19 cellular contexts compared by ENCODE assay signal in genomic region chr15:81309647-81310460, GRCh38. TPM values are rescaled to one million over a fixed set of nuclear protein-coding genes. Genes with fewer than 3 reads are reported as not detected.
DNase-seq lines count a peak whose midpoint lies in the region; ATAC-seq, FAIRE-seq and TF ChIP-seq lines count a peak whose summit lies in the region.
"Had no signal": no experiment of that assay in that cellular context is flagged by ENCODE, and none has a peak within 500 bp of the region (broad histone marks: within the 10 kb centered on the region; RNA-seq: fewer than 3 reads in every experiment).

No MANE protein-coding gene starts in this region.

- no peaks in the 10 kb centered on the region for H3K9me2 ChIP-seq in MM.1S (replicated peaks; ENCODE audit: insufficient read depth, low read length)
- H3K9me2 ChIP-seq: SK-N-SH had no signal

- no peak overlapping the region for H3K4me3 ChIP-seq in MM.1S (ENCODE audit: low read length)
- no peak overlapping the region for H3K4me3 ChIP-seq in pancreas
- H3K4me3 ChIP-seq: ascending aorta, heart right ventricle, lung, psoas muscle had no signal

- no peak overlapping the region for H2AFZ ChIP-seq in MM.1S (ENCODE audit: low read length)

- intact Hi-C loops in pancreas (cut with DNase I) = no loop called here

- TF ChIP-seq CTCF in MM.1S (IDR thresholded peaks at IDR 0.05; ENCODE audit: low read length) = no peak
- TF ChIP-seq CTCF in pancreas (IDR thresholded peaks at IDR 0.05) = no peak

- H3K4me1 ChIP-seq in MM.1S (ENCODE audit: low read length) (peaks cover 6% of the 10 kb centered on the region), pancreas (no peaks in the 10 kb centered on the region)
- H3K4me1 ChIP-seq: psoas muscle had no signal

- H3K27me3 ChIP-seq in MM.1S (replicated peaks; ENCODE audit: insufficient read depth, low read length) (no peaks in the 10 kb centered on the region), pancreas (no peaks in the 10 kb centered on the region)
- H3K27me3 ChIP-seq: ascending aorta, heart right ventricle had no signal

- peaks cover 42% of the 10 kb centered on the region for H3F3A ChIP-seq in MM.1S (ENCODE audit: insufficient read depth, low read length)

- H3K27ac Mint-ChIP-seq in stimulated activated effector memory CD8-positive, alpha-beta T cell treated with anti-CD3 and anti-CD28 coated beads, Interleukin-12 subunit alpha, Interleukin-12 subunit beta, amount 100 ng/mL, for 72 hours = peak overlapping the region; percentile 55
- H3K27ac Mint-ChIP-seq: activated CD4-positive, alpha-beta T cell treated with anti-CD3 and anti-CD28 coated beads, Interleukin-2, amount 10 ng/mL, durations not matched to agents 7 days and 5 days had no signal

- no peak overlapping the region for H3K4me2 ChIP-seq in MM.1S (ENCODE audit: low read depth, low read length)
- H3K4me2 ChIP-seq: SK-N-SH had no signal

- H3K36me3 ChIP-seq in MM.1S (replicated peaks; ENCODE audit: insufficient read depth, low read length) (peaks cover 10% of the 10 kb centered on the region), pancreas (peaks cover 0 to 13% (median 0%) of the 10 kb centered on the region in 3 donors)

- H3K9me3 ChIP-seq in MM.1S (replicated peaks; ENCODE audit: insufficient read depth, low read length) (no peaks in the 10 kb centered on the region), pancreas (no peaks in the 10 kb centered on the region)
- H3K9me3 ChIP-seq: ascending aorta, heart right ventricle, psoas muscle, SK-N-SH had no signal

- no peak overlapping the region for H3K4me3 Mint-ChIP-seq in stimulated activated effector memory CD8-positive, alpha-beta T cell treated with anti-CD3 and anti-CD28 coated beads, Interleukin-12 subunit alpha, Interleukin-12 subunit beta, amount 100 ng/mL, for 72 hours
- H3K4me3 Mint-ChIP-seq: activated CD4-positive, alpha-beta T cell treated with anti-CD3 and anti-CD28 coated beads, Interleukin-2, amount 10 ng/mL, durations not matched to agents 7 days and 5 days; activated T-cell treated with anti-CD3 and anti-CD28 coated beads, Interleukin-2, amount 50 U/mL, for 4 hours had no signal

- peaks cover 72% of the 10 kb centered on the region for H3K36me3 Mint-ChIP-seq in stimulated activated effector memory CD8-positive, alpha-beta T cell treated with anti-CD3 and anti-CD28 coated beads, Interleukin-12 subunit alpha, Interleukin-12 subunit beta, amount 100 ng/mL, for 72 hours

- FAIRE-seq in pancreas (lab: Jason Lieb, UNC) = no peak
- FAIRE-seq: TTC549 had no signal

- H3K79me2 ChIP-seq in MM.1S (ENCODE audit: low read length) = peaks cover 64% of the 10 kb centered on the region

- no peak overlapping the region for H3K9ac ChIP-seq in MM.1S (ENCODE audit: low read length)
- H3K9ac ChIP-seq: SK-N-SH had no signal

- no peaks in the 10 kb centered on the region for H4K20me1 ChIP-seq in MM.1S (ENCODE audit: insufficient read depth, low read length)

- no peaks in the 10 kb centered on the region for H3K9me3 Mint-ChIP-seq in stimulated activated effector memory CD8-positive, alpha-beta T cell treated with anti-CD3 and anti-CD28 coated beads, Interleukin-12 subunit alpha, Interleukin-12 subunit beta, amount 100 ng/mL, for 72 hours
- H3K9me3 Mint-ChIP-seq: activated CD4-positive, alpha-beta T cell treated with anti-CD3 and anti-CD28 coated beads, Interleukin-2, amount 10 ng/mL, durations not matched to agents 7 days and 5 days; activated T-cell treated with anti-CD3 and anti-CD28 coated beads, Interleukin-2, amount 50 U/mL, for 4 hours had no signal

- H3K27ac ChIP-seq in MM.1S (ENCODE audit: low read length) (peak overlapping the region; percentile 2; the same call in 1 of the 2 replicates), pancreas (no peak overlapping the region)
- H3K27ac ChIP-seq: psoas muscle had no signal

- H3K4me1 Mint-ChIP-seq in stimulated activated effector memory CD8-positive, alpha-beta T cell treated with anti-CD3 and anti-CD28 coated beads, Interleukin-12 subunit alpha, Interleukin-12 subunit beta, amount 100 ng/mL, for 72 hours = peaks cover 51% of the 10 kb centered on the region

- no peak for ATAC-seq in stimulated activated effector memory CD8-positive, alpha-beta T cell treated with anti-CD3 and anti-CD28 coated beads, Interleukin-12 subunit alpha, Interleukin-12 subunit beta, amount 100 ng/mL, for 72 hours
- no peak for ATAC-seq in pancreas
- ATAC-seq: activated T-cell treated with anti-CD3 and anti-CD28 coated beads, Interleukin-2, amount 50 U/mL, for 4 hours; psoas muscle had no signal

- WGBS in pancreas, 2 donors = 79 to 81% methylated on average over 8 of the region's 8 CpGs

- peak; percentile 49 for DNase-seq in activated effector memory CD4-positive, alpha-beta T cell treated with anti-CD3 and anti-CD28 coated beads, Interleukin-2, amount 50 U/mL, for 16 hours
- no peak for DNase-seq in activated effector memory CD4-positive, alpha-beta T cell treated with Interleukin-2 at 50 U/mL for 16 hours
- DNase-seq in MM.1S = no peak
- DNase-seq in cerebellar cortex (ENCODE audit: low spot score) = peak; percentile 67
- no peak for DNase-seq in stimulated activated effector memory CD8-positive, alpha-beta T cell treated with anti-CD3 and anti-CD28 coated beads, Interleukin-12 subunit alpha, Interleukin-12 subunit beta, amount 100 ng/mL, for 72 hours (ENCODE audit: low spot score in 2 of 2)
- no peak for DNase-seq in amygdala (lab: John Stamatoyannopoulos, UW)
- no peak for DNase-seq in pancreas
- no peak for DNase-seq in NK-92 treated with Interleukin-12 subunit alpha and Interleukin-12 subunit beta, amount 100 ng/mL, for 24 hours (lab: John Stamatoyannopoulos, UW)
- DNase-seq: activated CD4-positive, alpha-beta T cell treated with anti-CD3 and anti-CD28 coated beads, Interleukin-2, amount 10 ng/mL, durations not matched to agents 7 days and 5 days; activated T-cell treated with anti-CD3 and anti-CD28 coated beads, Interleukin-2, amount 50 U/mL, for 4 hours; heart right ventricle; NCI-H1436 treated with DMSO at 0.1 percent for 48 hours; NCI-H2171 treated with DMSO at 0.1 percent for 48 hours; psoas muscle; SK-N-SH; trophoblast cell had no signal

RNA-seq across cellular contexts. Expression of gene STARD5, which starts 14.1 kb away (rescaled TPM):
- 1 to 10 TPM; 1.1 to 2.9 (median 2.0) TPM for total RNA-seq in pancreas
- polyA plus RNA-seq in pancreas = 1 to 10 TPM; 3.8 to 4.0 TPM

Comparison
In these comparisons a context has a peak if more than half of its experiments do, and no peak if none do; other contexts are left out.
1. DNase-seq: peak in activated effector memory CD4-positive, alpha-beta T cell treated with anti-CD3 and anti-CD28 coated beads, Interleukin-2, amount 50 U/mL, for 16 hours (single experiment) and cerebellar cortex (single experiment); none in activated effector memory CD4-positive, alpha-beta T cell treated with Interleukin-2 at 50 U/mL for 16 hours (single experiment), MM.1S (single experiment), stimulated activated effector memory CD8-positive, alpha-beta T cell treated with anti-CD3 and anti-CD28 coated beads, Interleukin-12 subunit alpha, Interleukin-12 subunit beta, amount 100 ng/mL, for 72 hours (0 of 2), amygdala (0 of 56), pancreas (0 of 6) and NK-92 treated with Interleukin-12 subunit alpha and Interleukin-12 subunit beta, amount 100 ng/mL, for 24 hours (single experiment).